ENCODE assay signal across 23 cellular contexts in the genomic region with DNA sequence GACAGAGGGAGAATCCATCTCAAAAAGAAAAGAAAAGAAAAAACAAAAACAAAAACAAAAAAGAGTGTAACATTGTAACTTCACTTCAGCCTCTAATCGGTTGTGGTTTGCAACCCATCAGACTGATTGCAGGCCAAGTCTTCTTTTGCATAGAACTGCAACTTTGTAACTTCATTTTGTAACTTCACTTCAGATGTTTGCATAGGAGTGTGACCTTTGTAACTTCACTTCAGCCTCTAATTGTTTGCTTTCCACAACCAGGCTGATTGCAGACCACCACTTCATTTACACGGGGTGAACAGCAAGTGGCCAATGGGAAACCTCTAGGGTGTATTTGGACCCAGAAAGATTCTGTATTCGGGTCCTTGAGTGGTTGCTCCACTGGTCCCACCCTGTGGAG.
DNase-seq lines count a peak whose midpoint lies in the region; ATAC-seq, FAIRE-seq and TF ChIP-seq lines count a peak whose summit lies in the region.
"Had no signal": no experiment of that assay in that cellular context is flagged by ENCODE, and none has a peak within 500 bp of the region (broad histone marks: within the 10 kb centered on the region; RNA-seq: fewer than 3 reads in every experiment).

No MANE protein-coding gene starts in this region.

- H3K36me3 ChIP-seq in HepG2 (replicated peaks in 1 of 2; ENCODE audit: control insufficient read depth in 1 of 2, insufficient read depth in 2 of 2, low read length in 2 of 2), result no peaks in the 10 kb centered on the region
- H3K36me3 ChIP-seq: BLaER1, HAP-1 had no signal

- DNase-seq in HuH-7.5 (ENCODE audit: low spot score), result peak; percentile 6
- no peak for DNase-seq in WTC11 (ENCODE audit: low spot score)
- DNase-seq in HepG2 (ENCODE audit: low spot score), result peak; percentile 21
- DNase-seq in progenitor cell of endocrine pancreas (ENCODE audit: low spot score, unreplicated experiment), result no peak
- no peak for DNase-seq in DMS114 treated with DMSO at 0.1 percent for 48 hours (lab: John Stamatoyannopoulos, UW; ENCODE audit: unreplicated experiment)
- no peak for DNase-seq in lower leg skin (ENCODE audit: low spot score in 2 of 2)
- DNase-seq in activated CD8-positive, alpha-beta T cell treated with anti-CD3 and anti-CD28 coated beads for 36 hours, result no peak
- DNase-seq in GM12891 (ENCODE audit: insufficient read length, low spot score), result no peak
- DNase-seq: Caco-2; CD4-positive, CD25-positive, alpha-beta regulatory T cell; CD8-positive, alpha-beta T cell; DMS79; EL; GDM1; HFFc6 had no signal

- no peak for ATAC-seq in WTC11
- peak; percentile 81 for ATAC-seq in HepG2
- no peak for ATAC-seq in activated CD8-positive, alpha-beta T cell treated with anti-CD3 and anti-CD28 coated beads for 36 hours
- ATAC-seq: CD8-positive, alpha-beta T cell; GM12878; GM23338 had no signal

- TF ChIP-seq POLR2A in HepG2 (IDR thresholded peaks at IDR 0.05; ENCODE audit: insufficient read depth in 1 of 2, low read depth in 2 of 2, low read length in 2 of 2), result no peak
- no peak for TF ChIP-seq POLR2A in lower leg skin (IDR thresholded peaks at IDR 0.05)
- no peak for TF ChIP-seq POLR2A in GM12891 (IDR thresholded peaks at IDR 0.05; ENCODE audit: low read depth, low read length)

- BruUV-seq in HepG2 (replicated peaks; lab: Mats Ljungman, UMichigan), result no TSS peak

- H3K4me2 ChIP-seq in HepG2 (ENCODE audit: low read depth, low read length), result peak overlapping the region; percentile 71
- H3K4me2 ChIP-seq: BLaER1, GM23338 had no signal

- peak in 1 of 2 experiments; percentile 38; a peak in 1 of 4 replicates for TF ChIP-seq EP300 in HepG2 (IDR thresholded peaks at IDR 0.05; ENCODE audit: low read depth in 2 of 2, low read length in 2 of 2)
- no peak for TF ChIP-seq EP300 in HepG2 (CRISPR knock-in tag; IDR thresholded peaks at IDR 0.05; ENCODE audit: borderline replicate concordance)

- intact Hi-C loops in HepG2 (cut with micrococcal nuclease; ENCODE audit: unreplicated experiment) (no loop called here), lower leg skin (cut with DNase I; ENCODE audit: low total_unique reads) (no loop called here)
- intact Hi-C loops in activated CD8-positive, alpha-beta T cell treated with anti-CD3 and anti-CD28 coated beads for 36 hours (cut with micrococcal nuclease), result no loop called here

- H4K20me1 ChIP-seq in HepG2 (ENCODE audit: insufficient read depth, low read length), result no peaks in the 10 kb centered on the region
- H4K20me1 ChIP-seq: BLaER1 had no signal

- in situ Hi-C loops in HepG2 (cut with HindIII; ENCODE audit: extremely low pct_ligation_motif_present, low pct_unique_long_range_greater_than_20kb), result no loop called here

- H3K27ac Mint-ChIP-seq in WTC11, result no peak overlapping the region
- H3K27ac Mint-ChIP-seq in progenitor cell of endocrine pancreas, result peak overlapping the region; percentile 2
- no peak overlapping the region for H3K27ac Mint-ChIP-seq in activated CD8-positive, alpha-beta T cell treated with anti-CD3 and anti-CD28 coated beads for 36 hours
- H3K27ac Mint-ChIP-seq: B cell; CD4-positive, CD25-positive, alpha-beta regulatory T cell; CD8-positive, alpha-beta T cell; GM23338; HFFc6 had no signal

- H2AFZ ChIP-seq in HepG2 (ENCODE audit: low read length), result no peak overlapping the region

- WGBS in HepG2 (ENCODE audit: low lambda C conversion rate), result 0% methylated on average over 3 of the region's 3 CpGs
- WGBS in lower leg skin, 2 donors, result 82 to 84% methylated on average over 3 of the region's 3 CpGs

- H3K79me2 ChIP-seq in HepG2 (ENCODE audit: insufficient read depth, low read length), result no peaks in the 10 kb centered on the region

- TF ChIP-seq CTCF in WTC11 (IDR thresholded peaks at IDR 0.05) (no peak), HepG2 (CRISPR knock-in tag; IDR thresholded peaks at IDR 0.05) (no peak), progenitor cell of endocrine pancreas (IDR thresholded peaks at IDR 0.05; ENCODE audit: unreplicated experiment) (no peak), lower leg skin (IDR thresholded peaks at IDR 0.05) (no peak)
- TF ChIP-seq CTCF in activated CD8-positive, alpha-beta T cell treated with anti-CD3 and anti-CD28 coated beads for 36 hours (IDR thresholded peaks at IDR 0.05), result no peak

- no peak for TF ChIP-seq RAD21 in HepG2 (CRISPR knock-in tag; IDR thresholded peaks at IDR 0.05)

- peaks cover 18% of the 10 kb centered on the region for H3K4me1 ChIP-seq in HepG2 (ENCODE audit: insufficient read depth, low read length)
- H3K4me1 ChIP-seq: BLaER1, Caco-2, HAP-1 had no signal

- no peak overlapping the region for H3K4me3 Mint-ChIP-seq in WTC11
- H3K4me3 Mint-ChIP-seq in progenitor cell of endocrine pancreas (ENCODE audit: low read depth), result peak overlapping the region; percentile 16
- no peak overlapping the region for H3K4me3 Mint-ChIP-seq in activated CD8-positive, alpha-beta T cell treated with anti-CD3 and anti-CD28 coated beads for 36 hours
- H3K4me3 Mint-ChIP-seq: B cell; CD4-positive, CD25-positive, alpha-beta regulatory T cell; CD8-positive, alpha-beta T cell; GM23338 had no signal

- peaks cover 30% of the 10 kb centered on the region for H3K9me3 Mint-ChIP-seq in WTC11
- H3K9me3 Mint-ChIP-seq in progenitor cell of endocrine pancreas (ENCODE audit: low read depth), result peaks cover 7% of the 10 kb centered on the region
- H3K9me3 Mint-ChIP-seq in activated CD8-positive, alpha-beta T cell treated with anti-CD3 and anti-CD28 coated beads for 36 hours, result peaks cover 4% of the 10 kb centered on the region

- CTCF ChIA-PET in WTC11 (lab: Charles Lee), result no interaction called here
- CTCF ChIA-PET in HepG2 (lab: Yijun Ruan, JAX; ENCODE audit: low intra/inter-chr PET ratio, low total read pairs), result no interaction called here
- CTCF ChIA-PET in activated CD8-positive, alpha-beta T cell treated with anti-CD3 and anti-CD28 coated beads for 36 hours (lab: Charles Lee), result no interaction called here

- FAIRE-seq in HepG2 (lab: Jason Lieb, UNC) (peak; percentile 54), GM12891 (lab: Jason Lieb, UNC) (no peak)
- FAIRE-seq: GM12878, GM18507, H54 had no signal

- H3K36me3 Mint-ChIP-seq in WTC11 (peaks cover 8% of the 10 kb centered on the region), progenitor cell of endocrine pancreas (ENCODE audit: insufficient read depth) (peaks cover 3% of the 10 kb centered on the region)
- H3K36me3 Mint-ChIP-seq in activated CD8-positive, alpha-beta T cell treated with anti-CD3 and anti-CD28 coated beads for 36 hours (ENCODE audit: low read depth), result peaks cover 2% of the 10 kb centered on the region
- H3K36me3 Mint-ChIP-seq: CD4-positive, CD25-positive, alpha-beta regulatory T cell; CD8-positive, alpha-beta T cell had no signal

- H3K27me3 Mint-ChIP-seq in WTC11 (ENCODE audit: low read depth) (peaks cover 10% of the 10 kb centered on the region), progenitor cell of endocrine pancreas (no peaks in the 10 kb centered on the region)
- no peaks in the 10 kb centered on the region for H3K27me3 Mint-ChIP-seq in activated CD8-positive, alpha-beta T cell treated with anti-CD3 and anti-CD28 coated beads for 36 hours

- H3K4me3 ChIP-seq in HepG2 (replicated peaks in 1 of 3; ENCODE audit: insufficient read depth in 1 of 3, low read depth in 2 of 3, low read length in 3 of 3), result peak overlapping the region in 2 of 3 experiments; percentile 20 to 23; a peak in 2 of 6 replicates
- no peak overlapping the region for H3K4me3 ChIP-seq in lower leg skin (ENCODE audit: low read depth, poor library complexity, severe bottlenecking)
- H3K4me3 ChIP-seq: BLaER1, GM12878, GM23338, HAP-1 had no signal

- no peaks in the 10 kb centered on the region for H3K27me3 ChIP-seq in HepG2 (ENCODE audit: control insufficient read depth in 1 of 2, insufficient read depth in 2 of 2, low read length in 2 of 2)
- H3K27me3 ChIP-seq: BLaER1 had no signal

- H3K4me1 Mint-ChIP-seq in WTC11 (peaks cover 13% of the 10 kb centered on the region), progenitor cell of endocrine pancreas (ENCODE audit: low read depth) (peaks cover 19% of the 10 kb centered on the region)
- no peaks in the 10 kb centered on the region for H3K4me1 Mint-ChIP-seq in activated CD8-positive, alpha-beta T cell treated with anti-CD3 and anti-CD28 coated beads for 36 hours (ENCODE audit: low read depth)
- H3K4me1 Mint-ChIP-seq: B cell; CD4-positive, CD25-positive, alpha-beta regulatory T cell; GM23338 had no signal

- peaks cover 7% of the 10 kb centered on the region for H3K9me3 ChIP-seq in HepG2 (ENCODE audit: low read length)
- H3K9me3 ChIP-seq: Caco-2 had no signal

- no peak overlapping the region for H3K9ac ChIP-seq in HepG2 (ENCODE audit: insufficient read depth, low read depth, low read length)
- H3K9ac ChIP-seq: BLaER1 had no signal

- POLR2A ChIA-PET in WTC11 (lab: Charles Lee), result no interaction called here
- POLR2A ChIA-PET in HepG2 (lab: Yijun Ruan, JAX), result no interaction called here
- POLR2A ChIA-PET in activated CD8-positive, alpha-beta T cell treated with anti-CD3 and anti-CD28 coated beads for 36 hours (lab: Charles Lee), result no interaction called here

- H3K27ac ChIP-seq in HepG2 (ENCODE audit: extremely low read length, insufficient read depth, low read length), result no peak overlapping the region
- H3K27ac ChIP-seq: BLaER1, C4-2B had no signal

TF ChIP-seq in HepG2, 621 proteins besides CTCF, POLR2A, EP300 and RAD21 (continues in another document):
- TF ChIP-seq EHMT2 (IDR thresholded peaks at IDR 0.05; ENCODE audit: borderline replicate concordance, low read depth, low read length) (no peak), ZNF788 (CRISPR knock-in tag; IDR thresholded peaks at IDR 0.05; ENCODE audit: borderline replicate concordance) (no peak), MIXL1 (CRISPR knock-in tag; IDR thresholded peaks at IDR 0.05) (0 out of 2 replicates have a peak, but pooled peaks have one; percentile 45), ZBTB38 (CRISPR knock-in tag; IDR thresholded peaks at IDR 0.05) (no peak), ZNF136 (CRISPR knock-in tag; IDR thresholded peaks at IDR 0.05; ENCODE audit: low read depth) (no peak), NFKBIZ (CRISPR knock-in tag; IDR thresholded peaks at IDR 0.05) (no peak), PPARG (CRISPR knock-in tag; conservative IDR thresholded peaks at IDR 0.05) (no peak), HNRNPL (IDR thresholded peaks at IDR 0.05; ENCODE audit: low read depth, low read length) (no peak)

TF ChIP-seq in GM12891, 5 proteins besides CTCF, POLR2A, EP300 and RAD21:
- no peak for TF ChIP-seq TAF1 (IDR thresholded peaks at IDR 0.05; ENCODE audit: low read depth, low read length)
- TF ChIP-seq PAX5 (IDR thresholded peaks at IDR 0.05; ENCODE audit: insufficient read depth, low read length, severe bottlenecking), result no peak
- TF ChIP-seq POU2F2 (IDR thresholded peaks at IDR 0.05; ENCODE audit: low read depth, low read length), result no peak
- TF ChIP-seq SPI1 (IDR thresholded peaks at IDR 0.05; ENCODE audit: low read depth, low read length), result no peak
- no peak for TF ChIP-seq POLR2AphosphoS5 (IDR thresholded peaks at IDR 0.05; ENCODE audit: low read depth, low read length)

Comparison
In these comparisons a context has a peak if more than half of its experiments do, and no peak if none do; other contexts are left out.
1. DNase-seq: peak in HuH-7.5 (single experiment) and HepG2 (single experiment); none in WTC11 (single experiment), progenitor cell of endocrine pancreas (single experiment), DMS114 treated with DMSO at 0.1 percent for 48 hours (single experiment), lower leg skin (0 of 2), activated CD8-positive, alpha-beta T cell treated with anti-CD3 and anti-CD28 coated beads for 36 hours (single experiment) and GM12891 (single experiment).